In the genomic region with DNA sequence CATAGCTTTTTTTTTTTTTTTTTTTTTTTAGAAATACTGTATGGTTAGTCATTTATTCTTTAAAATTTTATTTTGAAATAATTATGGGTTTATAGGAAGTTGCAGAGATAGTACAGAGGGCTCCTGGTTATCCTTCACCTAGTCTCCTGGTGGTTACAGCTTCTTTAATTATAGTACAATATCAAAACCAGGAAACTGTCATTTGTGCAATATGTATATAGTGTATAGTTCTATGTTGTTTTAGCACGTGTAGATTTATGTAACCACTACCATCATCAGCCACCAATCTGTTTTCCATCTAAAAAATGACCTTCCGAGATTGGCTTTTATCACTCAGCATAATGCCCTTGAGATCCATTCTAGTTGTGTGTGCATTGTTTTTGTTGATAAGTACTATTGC, we compare ENCODE assay signal across 37 cellular contexts. TPM values are rescaled to one million over a fixed set of nuclear protein-coding genes. Genes with fewer than 3 reads are reported as not detected.
"Had no signal": no experiment of that assay in that cellular context is flagged by ENCODE, and none has a peak within 500 bp of the region (broad histone marks: within the 10 kb centered on the region; RNA-seq: fewer than 3 reads in every experiment).

No MANE protein-coding gene starts in this region.

- H3K36me3 Mint-ChIP-seq: activated naive CD8-positive, alpha-beta T cell treated with anti-CD3 and anti-CD28 coated beads for 36 hours had no signal

- H3K4me1 Mint-ChIP-seq: activated B cell treated with CpG ODN at 0.5 μM for 24 hours; activated CD4-positive, alpha-beta T cell treated with anti-CD3 and anti-CD28 coated beads, Interleukin-2, amount 10 ng/mL, durations not matched to agents 24 days and 14 days; activated naive CD8-positive, alpha-beta T cell treated with anti-CD3 and anti-CD28 coated beads for 36 hours; activated T-helper 17 cell treated with anti-CD3 and anti-CD28 coated beads, Interleukin-2, amount 50 U/mL, for 72 hours had no signal

- H3K27ac Mint-ChIP-seq: activated B cell treated with CpG ODN at 0.5 μM for 24 hours; activated CD4-positive, alpha-beta memory T cell treated with anti-CD3 and anti-CD28 coated beads for 36 hours; activated CD4-positive, alpha-beta T cell treated with anti-CD3 and anti-CD28 coated beads, Interleukin-2, amount 10 ng/mL, durations not matched to agents 24 days and 14 days; activated CD8-positive, alpha-beta T cell treated with anti-CD3 and anti-CD28 coated beads for 36 hours; activated naive CD4-positive, alpha-beta T cell treated with anti-CD3 and anti-CD28 coated beads for 36 hours; activated naive CD4-positive, alpha-beta T cell treated with anti-CD3 and anti-CD28 coated beads, Interleukin-2, amount 50 U/mL, for 72 hours; activated naive CD8-positive, alpha-beta T cell treated with anti-CD3 and anti-CD28 coated beads for 36 hours; activated T-cell treated with anti-CD3 and anti-CD28 coated beads, Interleukin-2, amount 50 U/mL, for 72 hours; activated T-helper 1 cell treated with anti-CD3 and anti-CD28 coated beads, Interleukin-12 subunit alpha, Interleukin-12 subunit beta, Interleukin-2, Interleukin-4 antibody, amounts not matched to agents 30 ng/mL and 10 ng/mL and 1 ng/mL, durations not matched to agents 14 hours and 24 hours and 36 hours; activated T-helper 17 cell treated with anti-CD3 and anti-CD28 coated beads, Interleukin-2, amount 50 U/mL, for 72 hours; T-helper 1 cell treated with Interleukin-12 subunit alpha and Interleukin-12 subunit beta and Interleukin-4 antibody, amounts not matched to agents 30 μg/mL and 1 μg/mL, for 36 hours; T-helper 2 cell treated with Interferon-gamma antibody and Interleukin-4, amounts not matched to agents 5 μg/mL and 100 μg/mL, for 36 hours had no signal

- H3K36me3 ChIP-seq: adrenal gland, brain microvascular endothelial cell, breast epithelium had no signal

- H3K27me3 Mint-ChIP-seq: activated B cell treated with CpG ODN at 0.5 μM for 24 hours had no signal

- ATAC-seq: activated CD8-positive, alpha-beta T cell treated with anti-CD3 and anti-CD28 coated beads for 36 hours; activated naive CD4-positive, alpha-beta T cell treated with anti-CD3 and anti-CD28 coated beads, Interleukin-2, amount 50 U/mL, for 72 hours; activated T-cell treated with anti-CD3 and anti-CD28 coated beads, Interleukin-2, amount 50 U/mL, for 4 hours; activated T-cell treated with anti-CD3 and anti-CD28 coated beads, Interleukin-2, amount 50 U/mL, for 72 hours; activated T-helper 17 cell treated with anti-CD3 and anti-CD28 coated beads, Interleukin-2, amount 50 U/mL, for 72 hours; body of pancreas had no signal

- H3K9me3 ChIP-seq: adrenal gland, body of pancreas had no signal

- H3K4me1 ChIP-seq: adrenal gland, body of pancreas, breast epithelium had no signal

- H3K4me3 ChIP-seq: adrenal gland, body of pancreas, breast epithelium had no signal

- DNase-seq: activated B cell treated with CpG ODN at 0.5 μM for 24 hours; activated CD4-positive, alpha-beta memory T cell treated with anti-CD3 and anti-CD28 coated beads for 36 hours; activated CD4-positive, alpha-beta T cell treated with anti-CD3 and anti-CD28 coated beads for 4 hours; activated CD4-positive, alpha-beta T cell treated with anti-CD3 and anti-CD28 coated beads, Interleukin-2, amount 10 ng/mL, durations not matched to agents 24 days and 14 days; activated CD4-positive, alpha-beta T cell treated with anti-CD3 and anti-CD28 coated beads, Interleukin-2, amount 50 U/mL, for 1 hour; activated CD4-positive, alpha-beta T cell treated with anti-CD3 and anti-CD28 coated beads, Interleukin-2, amount 50 U/mL, for 4 hours; activated CD4-positive, CD25-positive, alpha-beta regulatory T cell treated with anti-CD3 and anti-CD28 coated beads, Interleukin-2, amount 50 U/mL, for 72 hours; activated CD8-positive, alpha-beta memory T cell treated with anti-CD3 and anti-CD28 coated beads, Interleukin-2, amount 50 U/mL, for 4 hours; activated CD8-positive, alpha-beta T cell treated with anti-CD3 and anti-CD28 coated beads for 36 hours; activated effector memory CD4-positive, alpha-beta T cell treated with anti-CD3 and anti-CD28 coated beads, Interleukin-2, amount 50 U/mL, for 16 hours; activated gamma-delta T cell treated with Interleukin-2 at 50 U/mL for 16 hours; activated naive CD4-positive, alpha-beta T cell; activated naive CD4-positive, alpha-beta T cell treated with anti-CD3 and anti-CD28 coated beads for 36 hours; activated naive CD4-positive, alpha-beta T cell treated with anti-CD3 and anti-CD28 coated beads, Interleukin-2, amount 50 U/mL, for 16 hours; activated naive CD8-positive, alpha-beta T cell treated with anti-CD3 and anti-CD28 coated beads for 36 hours; activated T-cell treated with anti-CD3 and anti-CD28 coated beads for 4 hours; activated T-cell treated with anti-CD3 and anti-CD28 coated beads, Interleukin-2, amount 50 U/mL, for 1 hour; activated T-cell treated with anti-CD3 and anti-CD28 coated beads, Interleukin-2, amount 50 U/mL, for 4 hours; activated T-cell treated with anti-CD3 and anti-CD28 coated beads, Interleukin-2, amount 50 U/mL, for 72 hours; adrenal gland; amniotic stem cell; aorta; body of pancreas; brain microvascular endothelial cell; central memory CD4-positive, alpha-beta T cell; T-helper 1 cell; T-helper 2 cell; T-helper 9 cell had no signal

- H3K9me3 Mint-ChIP-seq: T-helper 2 cell treated with Interferon-gamma antibody and Interleukin-4, amounts not matched to agents 5 μg/mL and 100 μg/mL, for 36 hours had no signal

- H3K4me3 Mint-ChIP-seq: activated B cell treated with CpG ODN at 0.5 μM for 24 hours; activated CD4-positive, alpha-beta memory T cell treated with anti-CD3 and anti-CD28 coated beads for 36 hours; activated CD4-positive, alpha-beta T cell treated with anti-CD3 and anti-CD28 coated beads, Interleukin-2, amount 10 ng/mL, durations not matched to agents 24 days and 14 days; activated CD8-positive, alpha-beta T cell treated with anti-CD3 and anti-CD28 coated beads for 36 hours; activated naive CD4-positive, alpha-beta T cell treated with anti-CD3 and anti-CD28 coated beads for 36 hours; activated naive CD8-positive, alpha-beta T cell treated with anti-CD3 and anti-CD28 coated beads for 36 hours; activated T-cell treated with anti-CD3 and anti-CD28 coated beads, Interleukin-2, amount 50 U/mL, for 4 hours; activated T-cell treated with anti-CD3 and anti-CD28 coated beads, Interleukin-2, amount 50 U/mL, for 72 hours; activated T-helper 1 cell treated with anti-CD3 and anti-CD28 coated beads, Interleukin-12 subunit alpha, Interleukin-12 subunit beta, Interleukin-2, Interleukin-4 antibody, amounts not matched to agents 30 ng/mL and 10 ng/mL and 1 ng/mL, durations not matched to agents 14 hours and 24 hours and 36 hours; activated T-helper 17 cell treated with anti-CD3 and anti-CD28 coated beads, Interleukin-2, amount 50 U/mL, for 72 hours; T-helper 1 cell treated with Interleukin-12 subunit alpha and Interleukin-12 subunit beta and Interleukin-4 antibody, amounts not matched to agents 30 μg/mL and 1 μg/mL, for 36 hours; T-helper 2 cell treated with Interferon-gamma antibody and Interleukin-4, amounts not matched to agents 5 μg/mL and 100 μg/mL, for 36 hours had no signal

RNA-seq across cellular contexts. Expression of a gene that starts 54.7 kb away (rescaled TPM):
- total RNA-seq: activated B cell treated with CpG ODN at 0.5 μM for 24 hours; activated CD4-positive, alpha-beta memory T cell treated with anti-CD3 and anti-CD28 coated beads for 36 hours; activated CD4-positive, alpha-beta T cell treated with anti-CD3 and anti-CD28 coated beads, Interleukin-2, amount 10 ng/mL, durations not matched to agents 24 days and 14 days; activated CD8-positive, alpha-beta memory T cell treated with anti-CD3 and anti-CD28 coated beads for 36 hours; activated CD8-positive, alpha-beta T cell treated with anti-CD3 and anti-CD28 coated beads for 36 hours; activated naive CD4-positive, alpha-beta T cell treated with anti-CD3 and anti-CD28 coated beads for 36 hours; activated naive CD4-positive, alpha-beta T cell treated with anti-CD3 and anti-CD28 coated beads, Interleukin-2, amount 50 U/mL, for 72 hours; activated naive CD8-positive, alpha-beta T cell treated with anti-CD3 and anti-CD28 coated beads for 36 hours; activated T-cell treated with anti-CD3 and anti-CD28 coated beads, Interleukin-2, amount 50 U/mL, for 4 hours; activated T-cell treated with anti-CD3 and anti-CD28 coated beads, Interleukin-2, amount 50 U/mL, for 72 hours; activated T-helper 1 cell treated with anti-CD3 and anti-CD28 coated beads, Interleukin-12 subunit alpha, Interleukin-12 subunit beta, Interleukin-2, Interleukin-4 antibody, amounts not matched to agents 30 ng/mL and 10 ng/mL and 1 ng/mL, durations not matched to agents 14 hours and 24 hours and 36 hours; activated T-helper 17 cell treated with anti-CD3 and anti-CD28 coated beads, Interleukin-2, amount 50 U/mL, for 72 hours; adrenal gland; astrocyte; body of pancreas; breast epithelium; cardiac septum had no signal
